Comparison of ENCODE assay signal across 13 cellular contexts in the genomic region with DNA sequence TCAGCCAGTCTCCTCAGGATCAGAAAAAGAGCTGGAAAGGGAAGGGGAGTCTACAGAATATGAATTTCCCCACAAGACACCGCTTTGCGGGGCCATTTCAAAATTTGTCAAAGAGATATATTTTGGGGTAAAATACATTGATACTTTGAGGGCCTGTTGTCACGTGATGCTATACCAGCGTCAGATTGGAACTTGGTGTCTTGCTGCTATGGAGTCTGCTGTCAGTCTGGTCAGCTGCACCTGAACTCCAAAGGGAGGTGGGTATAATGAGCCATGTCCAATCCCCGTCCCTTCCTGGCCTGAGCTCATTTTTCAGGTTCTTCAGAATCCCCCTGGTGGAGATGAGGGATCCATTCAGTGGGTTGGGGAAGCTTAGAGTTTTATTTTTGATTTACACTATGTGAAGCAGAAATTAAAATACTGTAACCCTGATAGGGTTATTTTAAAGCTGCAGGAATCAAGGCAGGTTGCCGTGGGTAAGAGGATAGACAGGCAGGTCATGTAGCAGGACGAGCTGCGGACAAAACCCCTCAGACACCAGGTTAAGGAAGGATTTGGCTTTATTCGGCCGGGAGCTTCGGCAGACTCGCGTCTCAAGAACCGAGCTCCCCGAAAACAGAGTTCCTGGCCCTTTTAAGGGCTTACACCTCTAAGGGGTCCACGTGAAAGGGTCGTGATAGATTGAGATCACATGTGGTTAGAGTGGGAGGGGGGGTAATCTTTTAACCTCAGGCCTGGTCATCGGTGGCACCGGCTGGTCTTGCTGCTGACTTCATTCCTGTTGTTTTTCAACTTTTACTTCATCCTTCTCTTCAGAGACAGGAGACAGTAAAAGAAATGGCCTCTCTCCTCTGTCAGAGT. TPM values are rescaled to one million over a fixed set of nuclear protein-coding genes. Genes with fewer than 3 reads are reported as not detected.
A peak's percentile ranks its signal among the peaks of the same experiment; 100 is the strongest.
DNase-seq lines count a peak whose midpoint lies in the region; ATAC-seq and TF ChIP-seq lines count a peak whose summit lies in the region.
"Had no signal": no experiment of that assay in that cellular context is flagged by ENCODE, and none has a peak within 500 bp of the region (broad histone marks: within the 10 kb centered on the region; RNA-seq: fewer than 3 reads in every experiment).

No MANE protein-coding gene starts in this region.

- intact Hi-C loops in activated CD4-positive, alpha-beta memory T cell treated with anti-CD3 and anti-CD28 coated beads for 36 hours (cut with micrococcal nuclease), result loop anchor here (5.0 kb wide), 1 partner anchor 302 kb away; no protein-coding TSS in a partner anchor
- intact Hi-C loops in testis (cut with DNase I; ENCODE audit: low total_unique reads), result loop anchor here (5.0 kb wide), 1 partner anchor 147 kb away; no protein-coding TSS in a partner anchor

- H3K27ac Mint-ChIP-seq in activated naive CD4-positive, alpha-beta T cell treated with anti-CD3 and anti-CD28 coated beads, Interleukin-2, amount 50 U/mL, for 24 hours, result no peak overlapping the region
- H3K27ac Mint-ChIP-seq in activated CD4-positive, alpha-beta memory T cell treated with anti-CD3 and anti-CD28 coated beads for 36 hours, result no peak overlapping the region
- H3K27ac Mint-ChIP-seq: dendritic cell treated with granulocyte-macrophage colony-stimulating factor and Interleukin-4, amounts not matched to agents 40 ng/mL and 50 ng/mL, for 4 days; stimulated activated naive CD8-positive, alpha-beta T cell treated with anti-CD3 and anti-CD28 coated beads, Interleukin-15, amount 100 ng/mL, for 72 hours had no signal

- H3K4me3 Mint-ChIP-seq in activated naive CD4-positive, alpha-beta T cell treated with anti-CD3 and anti-CD28 coated beads, Interleukin-2, amount 50 U/mL, for 24 hours, result peak overlapping the region; percentile 68
- H3K4me3 Mint-ChIP-seq in activated CD4-positive, alpha-beta memory T cell treated with anti-CD3 and anti-CD28 coated beads for 36 hours, result no peak overlapping the region
- H3K4me3 Mint-ChIP-seq: dendritic cell treated with granulocyte-macrophage colony-stimulating factor and Interleukin-4, amounts not matched to agents 40 ng/mL and 50 ng/mL, for 4 days; stimulated activated naive CD8-positive, alpha-beta T cell treated with anti-CD3 and anti-CD28 coated beads, Interleukin-15, amount 100 ng/mL, for 72 hours had no signal

- TF ChIP-seq POLR2A in testis (IDR thresholded peaks at IDR 0.05), result no peak

- WGBS in testis, 2 donors, result 92 to 95% methylated on average over 19 of the region's 19 CpGs

- no peaks in the 10 kb centered on the region for H3K27me3 ChIP-seq in testis

- H3K9me3 ChIP-seq in testis, result no peaks in the 10 kb centered on the region

- TF ChIP-seq CTCF in fibroblast of the aortic adventitia (IDR thresholded peaks at IDR 0.05; ENCODE audit: insufficient read depth, low read length) (peak; percentile 44), testis (IDR thresholded peaks at IDR 0.05) (no peak)

- CTCF ChIA-PET in activated CD4-positive, alpha-beta memory T cell treated with anti-CD3 and anti-CD28 coated beads for 36 hours (lab: Charles Lee), result interaction anchor here (0.6 to 1.5 kb wide), 8 partner anchors 25 to 531 kb away, joined by 3 to 7 read pairs (median 3); no protein-coding TSS in a partner anchor

- POLR2A ChIA-PET in activated CD4-positive, alpha-beta memory T cell treated with anti-CD3 and anti-CD28 coated beads for 36 hours (lab: Charles Lee), result no interaction called here

- no peaks in the 10 kb centered on the region for H3K9me3 Mint-ChIP-seq in activated naive CD4-positive, alpha-beta T cell treated with anti-CD3 and anti-CD28 coated beads, Interleukin-2, amount 50 U/mL, for 24 hours
- no peaks in the 10 kb centered on the region for H3K9me3 Mint-ChIP-seq in activated CD4-positive, alpha-beta memory T cell treated with anti-CD3 and anti-CD28 coated beads for 36 hours
- H3K9me3 Mint-ChIP-seq: activated CD4-positive, alpha-beta T cell treated with anti-CD3 and anti-CD28 coated beads, Interleukin-2, amount 10 ng/mL, durations not matched to agents 24 days and 14 days; dendritic cell treated with granulocyte-macrophage colony-stimulating factor and Interleukin-4, amounts not matched to agents 40 ng/mL and 50 ng/mL, for 4 days; stimulated activated naive CD8-positive, alpha-beta T cell treated with anti-CD3 and anti-CD28 coated beads, Interleukin-15, amount 100 ng/mL, for 72 hours had no signal

- no peak overlapping the region for H3K27ac ChIP-seq in testis

- H3K36me3 ChIP-seq in testis (ENCODE audit: low read depth, missing control alignments), result no peaks in the 10 kb centered on the region

- DNase-seq in activated naive CD4-positive, alpha-beta T cell treated with anti-CD3 and anti-CD28 coated beads, Interleukin-2, amount 50 U/mL, for 16 hours, result no peak
- DNase-seq in activated CD4-positive, alpha-beta memory T cell treated with anti-CD3 and anti-CD28 coated beads for 36 hours, result peak; percentile 8
- DNase-seq in fibroblast of the aortic adventitia (ENCODE audit: low read depth) (no peak), testis (peak; percentile 11), COR-L47 (lab: John Stamatoyannopoulos, UW) (no peak), kidney tubule cell (ENCODE audit: low spot score) (no peak)
- DNase-seq: activated CD4-positive, alpha-beta T cell treated with anti-CD3 and anti-CD28 coated beads, Interleukin-2, amount 10 ng/mL, durations not matched to agents 24 days and 14 days; NK-92 treated with Interleukin-12 subunit alpha and Interleukin-12 subunit beta, amount 100 ng/mL, for 24 hours; stimulated activated naive CD8-positive, alpha-beta T cell treated with anti-CD3 and anti-CD28 coated beads, Interleukin-15, amount 100 ng/mL, for 72 hours had no signal

- H3K4me3 ChIP-seq in fibroblast of the aortic adventitia (ENCODE audit: low read depth, low read length), result no peak overlapping the region
- no peak overlapping the region for H3K4me3 ChIP-seq in testis
- H3K4me3 ChIP-seq: skin epidermis had no signal

- no peak for ATAC-seq in activated CD4-positive, CD25-positive, alpha-beta regulatory T cell treated with anti-CD3 and anti-CD28 coated beads, Interleukin-2, amount 50 U/mL, for 24 hours
- ATAC-seq: stimulated activated naive CD8-positive, alpha-beta T cell treated with anti-CD3 and anti-CD28 coated beads, Interleukin-15, amount 100 ng/mL, for 72 hours had no signal

- peaks cover 45% of the 10 kb centered on the region for H3K4me1 ChIP-seq in testis

- H3K36me3 Mint-ChIP-seq in activated naive CD4-positive, alpha-beta T cell treated with anti-CD3 and anti-CD28 coated beads, Interleukin-2, amount 50 U/mL, for 24 hours, result peaks cover 2% of the 10 kb centered on the region
- peaks cover 7% of the 10 kb centered on the region for H3K36me3 Mint-ChIP-seq in activated CD4-positive, alpha-beta memory T cell treated with anti-CD3 and anti-CD28 coated beads for 36 hours

- no peaks in the 10 kb centered on the region for H3K27me3 Mint-ChIP-seq in activated naive CD4-positive, alpha-beta T cell treated with anti-CD3 and anti-CD28 coated beads, Interleukin-2, amount 50 U/mL, for 24 hours
- H3K27me3 Mint-ChIP-seq in activated CD4-positive, alpha-beta memory T cell treated with anti-CD3 and anti-CD28 coated beads for 36 hours, result peaks cover 2% of the 10 kb centered on the region

- peaks cover 42% of the 10 kb centered on the region for H3K4me1 Mint-ChIP-seq in activated naive CD4-positive, alpha-beta T cell treated with anti-CD3 and anti-CD28 coated beads, Interleukin-2, amount 50 U/mL, for 24 hours
- H3K4me1 Mint-ChIP-seq in activated CD4-positive, alpha-beta memory T cell treated with anti-CD3 and anti-CD28 coated beads for 36 hours (ENCODE audit: low read depth), result peaks cover 30% of the 10 kb centered on the region

RNA-seq across cellular contexts. Expression of gene POFUT2, which starts 2.2 kb away (rescaled TPM):
- total RNA-seq in activated CD4-positive, alpha-beta memory T cell treated with anti-CD3 and anti-CD28 coated beads for 36 hours, result 10 to 100 TPM; 14.3 TPM
- total RNA-seq in fibroblast of the aortic adventitia (ENCODE audit: low replicate concordance), result 23.8 and 48.6 TPM in 2 replicates
- 10 to 100 TPM; 49.9 to 55.9 TPM for total RNA-seq in testis
- 63.3 TPM for polyA plus RNA-seq in testis (ENCODE audit: insufficient read depth, low read depth, low replicate concordance)

Comparison
In these comparisons a context has a peak if more than half of its experiments do, and no peak if none do; other contexts are left out.
1. DNase-seq: peak in activated CD4-positive, alpha-beta memory T cell treated with anti-CD3 and anti-CD28 coated beads for 36 hours (single experiment) and testis (single experiment); none in activated naive CD4-positive, alpha-beta T cell treated with anti-CD3 and anti-CD28 coated beads, Interleukin-2, amount 50 U/mL, for 16 hours (single experiment), fibroblast of the aortic adventitia (single experiment), COR-L47 (single experiment) and kidney tubule cell (single experiment).